8 cellular contexts compared by ENCODE assay signal in the genomic region with DNA sequence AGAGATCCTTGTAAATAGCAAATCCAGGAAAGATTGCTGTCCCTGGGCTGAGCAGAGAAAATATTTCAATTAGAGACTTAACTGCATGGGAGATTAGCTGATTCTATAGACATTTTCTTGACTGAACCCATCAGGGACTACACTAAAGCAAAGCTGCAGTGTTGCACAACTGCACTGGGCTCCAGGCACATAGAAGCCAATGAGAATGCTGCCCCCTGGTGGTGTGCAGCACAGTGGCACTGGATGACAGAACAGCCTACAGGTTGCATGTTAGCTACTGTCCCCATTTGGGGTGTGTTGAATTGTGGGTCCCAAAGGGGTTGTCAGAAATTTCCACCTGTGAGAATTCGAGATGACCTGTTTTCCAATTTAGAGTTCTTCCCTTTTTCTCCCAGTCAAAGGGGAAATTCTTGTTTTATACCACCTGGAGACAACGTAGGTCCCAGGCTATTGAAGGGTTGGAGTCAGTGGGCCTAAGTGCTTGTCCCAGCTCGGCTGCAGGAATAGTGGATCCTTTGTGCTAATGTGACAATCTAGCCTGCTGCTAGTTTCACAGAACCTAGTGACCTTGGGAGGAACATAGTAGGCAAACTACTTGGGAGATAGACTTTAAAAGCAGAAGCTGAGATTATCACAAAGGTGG.
A peak's percentile ranks its signal among the peaks of the same experiment; 100 is the strongest.
DNase-seq lines count a peak whose midpoint lies in the region; ATAC-seq and TF ChIP-seq lines count a peak whose summit lies in the region.

No MANE protein-coding gene starts in this region.

- DNase-seq in C1 segment of cervical spinal cord (lab: John Stamatoyannopoulos, UW) (peak in 8 of 14 donors; percentile 1 to 61 (median 14)), H7 (peak; percentile 74), NCI-H510A treated with DMSO at 0.1 percent for 48 hours (lab: John Stamatoyannopoulos, UW) (peak; percentile 31), fibroblast of pulmonary artery (ENCODE audit: low read depth) (peak; percentile 76), osteocyte (ENCODE audit: extremely low spot score, unreplicated experiment) (no peak)
- DNase-seq in activated CD8-positive, alpha-beta memory T cell treated with anti-CD3 and anti-CD28 coated beads, Interleukin-2, amount 10 ng/mL, durations not matched to agents 7 days and 5 days, result peak; percentile 70

- CTCF ChIA-PET in activated CD8-positive, alpha-beta memory T cell treated with anti-CD3 and anti-CD28 coated beads, Interleukin-2, amount 10 ng/mL, durations not matched to agents 7 days and 5 days (lab: Charles Lee), result interaction anchor here (0.6 to 1.5 kb wide), 12 partner anchors 8 to 757 kb away, joined by 3 to 11 read pairs (median 4); no protein-coding TSS in a partner anchor

- H3K36me3 Mint-ChIP-seq in activated CD8-positive, alpha-beta memory T cell treated with anti-CD3 and anti-CD28 coated beads, Interleukin-2, amount 10 ng/mL, durations not matched to agents 7 days and 5 days, result no peaks in the 10 kb centered on the region
- no peaks in the 10 kb centered on the region for H3K36me3 Mint-ChIP-seq in osteocyte (ENCODE audit: unreplicated experiment)

- no peak overlapping the region for H3K4me3 Mint-ChIP-seq in activated CD8-positive, alpha-beta memory T cell treated with anti-CD3 and anti-CD28 coated beads, Interleukin-2, amount 10 ng/mL, durations not matched to agents 7 days and 5 days
- no peak overlapping the region for H3K4me3 Mint-ChIP-seq in osteocyte (ENCODE audit: unreplicated experiment)

- H3K27ac Mint-ChIP-seq in activated CD8-positive, alpha-beta memory T cell treated with anti-CD3 and anti-CD28 coated beads, Interleukin-2, amount 10 ng/mL, durations not matched to agents 7 days and 5 days, result no peak overlapping the region
- no peak overlapping the region for H3K27ac Mint-ChIP-seq in osteocyte (ENCODE audit: unreplicated experiment)

- H3K27me3 ChIP-seq in H7 (ENCODE audit: control insufficient read depth, insufficient read depth, low read length), result no peaks in the 10 kb centered on the region

- peaks cover 50% of the 10 kb centered on the region for H3K27me3 Mint-ChIP-seq in activated CD8-positive, alpha-beta memory T cell treated with anti-CD3 and anti-CD28 coated beads, Interleukin-2, amount 10 ng/mL, durations not matched to agents 7 days and 5 days
- peaks cover 2% of the 10 kb centered on the region for H3K27me3 Mint-ChIP-seq in osteocyte (ENCODE audit: unreplicated experiment)

- TF ChIP-seq CTCF in fibroblast of pulmonary artery (IDR thresholded peaks at IDR 0.05; ENCODE audit: low read length, missing control alignments) (peak; percentile 84), osteocyte (IDR thresholded peaks at IDR 0.05) (peak; percentile 56)

- H3K4me3 ChIP-seq in H7 (ENCODE audit: insufficient read depth, low read depth, low read length) (no peak overlapping the region), fibroblast of pulmonary artery (replicated peaks; ENCODE audit: low read depth, low read length) (no peak overlapping the region)

- H3K9me3 Mint-ChIP-seq in activated CD8-positive, alpha-beta memory T cell treated with anti-CD3 and anti-CD28 coated beads, Interleukin-2, amount 10 ng/mL, durations not matched to agents 7 days and 5 days (ENCODE audit: low read depth), result no peaks in the 10 kb centered on the region
- no peaks in the 10 kb centered on the region for H3K9me3 Mint-ChIP-seq in osteocyte (ENCODE audit: unreplicated experiment)

- H3K36me3 ChIP-seq in H7 (replicated peaks; ENCODE audit: control insufficient read depth, insufficient read depth, low read length), result no peaks in the 10 kb centered on the region

- no peak for ATAC-seq in activated CD8-positive, alpha-beta memory T cell treated with anti-CD3 and anti-CD28 coated beads, Interleukin-2, amount 10 ng/mL, durations not matched to agents 7 days and 5 days
- ATAC-seq in GM21515 (IDR thresholded peaks at IDR 0.05; ENCODE audit: unreplicated experiment), result no peak
- no peak for ATAC-seq in GM21737 (IDR thresholded peaks at IDR 0.05; ENCODE audit: unreplicated experiment)

- no peaks in the 10 kb centered on the region for H3K4me1 Mint-ChIP-seq in activated CD8-positive, alpha-beta memory T cell treated with anti-CD3 and anti-CD28 coated beads, Interleukin-2, amount 10 ng/mL, durations not matched to agents 7 days and 5 days
- H3K4me1 Mint-ChIP-seq in osteocyte (ENCODE audit: unreplicated experiment), result no peaks in the 10 kb centered on the region
